ENCODE assay signal across 8 cellular contexts in the genomic region with DNA sequence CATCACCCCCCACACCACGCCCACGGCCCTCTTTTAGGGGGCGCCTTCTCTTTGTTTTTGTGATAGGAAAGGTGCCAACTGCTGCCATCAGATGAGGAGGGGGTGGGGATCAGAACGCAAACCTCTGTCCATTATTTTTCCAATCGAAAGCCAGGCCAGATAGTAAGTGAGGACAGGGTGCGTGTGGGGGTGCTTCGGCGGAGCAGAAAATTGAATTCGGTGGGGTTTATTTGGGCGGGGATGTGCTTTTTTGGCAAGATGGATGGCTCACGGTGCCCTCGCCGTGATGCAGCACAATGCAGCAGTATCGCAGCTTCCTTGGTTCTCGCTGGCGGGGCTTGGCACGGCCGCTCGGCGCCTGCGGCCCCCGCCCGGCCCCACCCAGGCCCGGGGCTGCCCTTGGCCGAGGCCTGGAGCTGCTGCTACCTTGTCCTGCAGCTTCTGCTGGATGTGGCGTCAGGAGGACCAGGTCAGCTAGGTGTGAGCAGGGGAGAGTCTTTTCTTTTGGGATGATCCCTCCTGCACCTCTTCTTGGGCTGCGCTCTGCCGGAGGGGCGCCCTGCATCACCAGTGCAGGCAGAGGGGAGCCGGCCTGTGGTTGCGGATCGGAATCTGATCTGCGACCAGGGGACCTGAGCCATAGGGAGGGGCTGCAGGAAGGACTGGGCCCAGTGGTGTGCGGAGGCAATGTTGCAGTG. TPM values are rescaled to one million over a fixed set of nuclear protein-coding genes. Genes with fewer than 3 reads are reported as not detected.
DNase-seq lines count a peak whose midpoint lies in the region; ATAC-seq, FAIRE-seq and TF ChIP-seq lines count a peak whose summit lies in the region.

No MANE protein-coding gene starts in this region.

- H3K9me3 ChIP-seq in GM12878 (replicated peaks; ENCODE audit: control insufficient read depth, insufficient read depth, low read length) (no peaks in the 10 kb centered on the region), iPS-20b (ENCODE audit: insufficient read depth, low read depth, low read length) (no peaks in the 10 kb centered on the region), smooth muscle cell (replicated peaks; ENCODE audit: low read depth) (no peaks in the 10 kb centered on the region)

- H3K4me3 ChIP-seq in GM12878: peak overlapping the region; percentile 36
- H3K4me3 ChIP-seq in iPS-20b (ENCODE audit: low read length): peak overlapping the region; percentile 92
- H3K4me3 ChIP-seq in smooth muscle cell: peak overlapping the region; percentile 92

- H3K9ac ChIP-seq in GM12878 (ENCODE audit: control insufficient read depth, insufficient read depth, low read length): no peak overlapping the region; the same call in 1 of the 2 replicates
- H3K9ac ChIP-seq in iPS-20b (ENCODE audit: low read depth, low read length): peak overlapping the region; percentile 78; the same call in 1 of the 2 replicates
- H3K9ac ChIP-seq in smooth muscle cell (ENCODE audit: low read depth): peak overlapping the region; percentile 52

- RAD21 ChIA-PET in GM12878 (lab: Charles Lee; ENCODE audit: unreplicated experiment): interaction anchor here (0.6 kb wide), 1 partner anchor 12 kb away, joined by 3 read pairs; no protein-coding TSS in a partner anchor

- CTCF ChIA-PET in GM12878 (lab: Yijun Ruan, JAX): interaction anchor here (1.0 kb wide), 1 partner anchor 11 kb away, joined by 4 read pairs; no protein-coding TSS in a partner anchor

- ATAC-seq in GM18511 (IDR thresholded peaks at IDR 0.05; ENCODE audit: unreplicated experiment): peak; percentile 31
- ATAC-seq in GM12878: peak; percentile 51
- ATAC-seq in HG03139 (IDR thresholded peaks at IDR 0.05; ENCODE audit: unreplicated experiment): no peak

- TF ChIP-seq RAD21 in GM12878 (IDR thresholded peaks at IDR 0.05; ENCODE audit: insufficient read depth, low read depth, low read length): no peak

- no peaks in the 10 kb centered on the region for H3F3A ChIP-seq in smooth muscle cell (ENCODE audit: low read depth)

- BruUV-seq in GM12878 (replicated peaks; lab: Mats Ljungman, UMichigan): no TSS peak

- 1% methylated on average over 31 of the region's 34 CpGs for WGBS in GM12878 (ENCODE audit: insufficient coverage, insufficient replicate concordance, low lambda C conversion rate, missing lambda C conversion rate)
- 1% methylated on average over 34 of the region's 34 CpGs for WGBS in smooth muscle cell (ENCODE audit: low lambda C conversion rate)

- TF ChIP-seq EP300 in GM12878 (IDR thresholded peaks at IDR 0.05; ENCODE audit: borderline replicate concordance in 1 of 2, control insufficient read depth in 1 of 2, low read depth in 2 of 2, low read length in 2 of 2): no peak

- TF ChIP-seq CTCF in GM12878 (IDR thresholded peaks at IDR 0.05 in 2 of 3, conservative IDR thresholded peaks at IDR 0.05 in 1 of 3; ENCODE audit: control insufficient read depth in 2 of 3, extremely low read depth in 1 of 3, insufficient read depth in 1 of 3, low read depth in 3 of 3, low read length in 3 of 3): no peak
- no peak for TF ChIP-seq CTCF in smooth muscle cell (IDR thresholded peaks at IDR 0.05; ENCODE audit: borderline replicate concordance, insufficient read depth, poor library complexity, severe bottlenecking)

- H3K4me2 ChIP-seq in GM12878 (ENCODE audit: control insufficient read depth, insufficient read depth) (peak overlapping the region; percentile 17), smooth muscle cell (peak overlapping the region; percentile 98)

- intact Hi-C loops in GM12878 (cut with micrococcal nuclease; ENCODE audit: unreplicated experiment): no loop called here

- H3K27me3 ChIP-seq in GM12878 (replicated peaks in 1 of 2; ENCODE audit: control insufficient read depth in 2 of 2, insufficient read depth in 2 of 2, low read length in 1 of 2) (peaks cover 11 to 12% of the 10 kb centered on the region in 2 experiments; a peak in 3 of 4 replicates), iPS-20b (ENCODE audit: insufficient read depth, low read length) (peaks cover 36% of the 10 kb centered on the region), smooth muscle cell (ENCODE audit: low read depth) (no peaks in the 10 kb centered on the region)

- in situ Hi-C loops in GM12878 (cut with MboI): no loop called here

- no peak overlapping the region for H2AFZ ChIP-seq in GM12878 (ENCODE audit: control insufficient read depth, low read depth, low read length)
- peak overlapping the region; percentile 55 for H2AFZ ChIP-seq in smooth muscle cell (ENCODE audit: low read depth)

- H3K36me3 ChIP-seq in GM12878 (ENCODE audit: control insufficient read depth in 2 of 2, insufficient read depth in 2 of 2, low read length in 1 of 2) (no peaks in the 10 kb centered on the region), iPS-20b (ENCODE audit: insufficient read depth, low read depth, low read length) (no peaks in the 10 kb centered on the region), smooth muscle cell (ENCODE audit: low read depth) (no peaks in the 10 kb centered on the region)

- H4K20me1 ChIP-seq in GM12878 (ENCODE audit: control insufficient read depth, insufficient read depth) (no peaks in the 10 kb centered on the region), smooth muscle cell (ENCODE audit: low read depth) (peaks cover 54% of the 10 kb centered on the region)

- no peak for FAIRE-seq in GM12878 (lab: Jason Lieb, UNC)

- no peak for TF ChIP-seq POLR2A in GM12878 (IDR thresholded peaks at IDR 0.05; ENCODE audit: low read depth, low read length)

- no peak overlapping the region for H3K27ac ChIP-seq in GM12878 (ENCODE audit: control insufficient read depth, insufficient read depth)
- H3K27ac ChIP-seq in iPS-20b (ENCODE audit: low read length): no peak overlapping the region
- H3K27ac ChIP-seq in smooth muscle cell (ENCODE audit: low read depth): peak overlapping the region; percentile 23

- H3K79me2 ChIP-seq in GM12878 (ENCODE audit: control insufficient read depth, insufficient read depth, low read length) (no peaks in the 10 kb centered on the region), smooth muscle cell (ENCODE audit: low read depth) (peaks cover 59% of the 10 kb centered on the region)

- POLR2A ChIA-PET in GM12878 (lab: Charles Lee): interaction anchor here (0.6 to 0.7 kb wide), 3 partner anchors 11 to 67 kb away, joined by 3 to 4 read pairs (median 3); no protein-coding TSS in a partner anchor

- DNase-seq in A172 (ENCODE audit: low spot score) (peak; percentile 29), NCI-H748 (lab: John Stamatoyannopoulos, UW; ENCODE audit: unreplicated experiment) (peak; percentile 77), GM12878 (ENCODE audit: low read depth, low spot score) (no peak), smooth muscle cell (lab: John Stamatoyannopoulos, UW; ENCODE audit: unreplicated experiment) (no peak), NCI-H774 (lab: John Stamatoyannopoulos, UW) (no peak)

- SMC1A ChIA-PET in GM12878 (lab: Charles Lee; ENCODE audit: uncharacterized antibody, unreplicated experiment): interaction anchor here (0.6 kb wide), 1 partner anchor 22 kb away, joined by 3 read pairs; no protein-coding TSS in a partner anchor

- H3K4me1 ChIP-seq in GM12878 (ENCODE audit: control insufficient read depth, insufficient read depth, low read length): no peaks in the 10 kb centered on the region; the same call in 1 of the 2 replicates
- H3K4me1 ChIP-seq in iPS-20b (ENCODE audit: insufficient read depth, low read length): peaks cover 16% of the 10 kb centered on the region
- peaks cover 13% of the 10 kb centered on the region for H3K4me1 ChIP-seq in smooth muscle cell (ENCODE audit: low read depth)

TF ChIP-seq in GM12878, 131 proteins besides CTCF, POLR2A, EP300 and RAD21:
- 0 out of 2 replicates have a peak, but pooled peaks have one; percentile 27 for TF ChIP-seq IKZF1 (conservative IDR thresholded peaks at IDR 0.05)
- no peak for TF ChIP-seq NBN (IDR thresholded peaks at IDR 0.05)

RNA-seq across cellular contexts. Expression of a gene that starts 1.3 kb away (rescaled TPM):
- 197 and 202 TPM in 2 replicates for total RNA-seq in A172 (2014; rRNA removed; shearing (Covaris generic))
- total RNA-seq in GM12878 (2013; cell fraction: nucleolus; rRNA removed): 354 and 378 TPM in 2 replicates
- total RNA-seq in GM12878 (2014; rRNA removed) (98.3 and 104 TPM in 2 replicates), GM12878 (2014; rRNA removed; fragmentation: Illumina TruSeq; extraction: Trizol) (84.1 and 86.7 TPM in 2 replicates), GM12878 (2021) (146 and 154 TPM in 2 replicates), smooth muscle cell (186 and 215 TPM in 2 replicates)
- polyA plus RNA-seq in GM12878 (2011; ENCODE audit: low read depth): 49.4 TPM
- polyA plus RNA-seq in GM12878 (2011; rRNA removed) (49.0 and 62.0 TPM in 2 replicates), GM12878 (2014; fragmentation: Illumina TruSeq; extraction: Trizol) (75.1 and 78.3 TPM in 2 replicates), GM12878 (2014; fragmentation: Nextera tagmentation; extraction: Ambion mirVana) (10 to 100 TPM; 20.6 to 38.0 TPM), GM12878 (2014; rRNA removed) (58.1 and 58.6 TPM in 2 replicates), GM12878 (2016; fragmentation: Nextera tagmentation; extraction: Ambion mirVana) (10 to 100 TPM; 78.3 to 79.6 TPM), smooth muscle cell (76.3 and 78.7 TPM in 2 replicates)
- 32.7 and 41.1 TPM in 2 replicates for polyA plus RNA-seq in GM12878 (2011; cell fraction: cytosol; rRNA removed)
- polyA plus RNA-seq in GM12878 (2011; cell fraction: nucleus; rRNA removed): 180 and 448 TPM in 2 replicates
- 70.1 and 83.6 TPM in 2 replicates for polyA plus RNA-seq in GM12878 (2012)
- 102 and 125 TPM in 2 replicates for polyA minus RNA-seq in GM12878 (2011; rRNA and poly(A)+ RNA removed)
- polyA minus RNA-seq in GM12878 (2011; cell fraction: cytosol; rRNA and poly(A)+ RNA removed): 44.4 and 54.2 TPM in 2 replicates
- polyA minus RNA-seq in GM12878 (2011; cell fraction: nucleus; rRNA and poly(A)+ RNA removed): 112 and 202 TPM in 2 replicates

Comparison
In these comparisons a context has a peak if more than half of its experiments do, and no peak if none do; other contexts are left out.
1. DNase-seq: peak in A172 (single experiment) and NCI-H748 (single experiment); none in GM12878 (single experiment), smooth muscle cell (single experiment) and NCI-H774 (single experiment).
2. H3K4me3 ChIP-seq: peak in every context shown above with its lines; median percentile 92 in iPS-20b; 92 in smooth muscle cell; 36 in GM12878.